In the genomic region with DNA sequence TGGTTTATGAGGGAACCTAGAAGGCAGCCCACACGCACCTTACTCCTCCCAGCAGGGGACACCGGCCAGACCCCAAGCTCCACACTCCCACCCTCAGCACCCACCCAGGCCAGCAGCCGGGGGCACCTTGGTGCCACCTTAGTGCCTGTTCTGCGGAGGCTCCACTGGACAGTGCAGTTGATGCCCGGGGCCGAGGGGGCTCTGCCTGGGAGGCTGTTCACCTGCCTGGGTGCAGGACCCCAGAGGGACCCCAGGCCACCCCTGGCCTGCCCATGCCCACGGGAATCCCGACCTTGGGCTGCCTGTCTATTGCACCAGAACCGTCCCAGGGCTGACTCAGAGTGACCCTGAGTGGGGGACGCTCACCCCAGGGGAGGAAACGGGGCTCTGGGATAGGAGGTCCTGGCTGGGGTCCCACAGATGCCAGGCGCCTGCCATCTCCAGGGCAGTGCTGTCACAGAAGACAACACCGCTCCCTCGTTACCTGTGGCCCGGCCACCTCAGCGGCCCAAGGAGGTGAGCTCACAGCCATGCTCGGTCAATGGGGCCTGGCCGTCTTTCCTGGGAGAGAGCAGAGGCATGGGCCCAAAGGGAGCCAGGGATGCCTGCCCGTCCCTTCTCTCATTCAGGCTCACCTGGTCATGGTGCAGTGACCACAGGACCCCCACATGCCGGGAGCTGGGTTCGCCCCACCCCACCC, we compare ENCODE assay signal across 1 cellular context.
TF ChIP-seq lines count a peak whose summit lies in the region.

No MANE protein-coding gene starts in this region.

TF ChIP-seq in HepG2, 621 proteins besides CTCF, POLR2A, EP300 and RAD21:
- TF ChIP-seq ZNF776 (CRISPR knock-in tag; IDR thresholded peaks at IDR 0.05) = peak; percentile 24; the same call in 1 of the 2 replicates
- 0 out of 2 replicates have a peak, but pooled peaks have one; percentile 26 for TF ChIP-seq CC2D1A (CRISPR knock-in tag; IDR thresholded peaks at IDR 0.05)
- peak; percentile 20; the same call in 1 of the 2 replicates for TF ChIP-seq NFKB2 (CRISPR knock-in tag; IDR thresholded peaks at IDR 0.05; ENCODE audit: borderline replicate concordance)
- 0 out of 2 replicates have a peak, but pooled peaks have one; percentile 47 for TF ChIP-seq ZNF253 (CRISPR knock-in tag; IDR thresholded peaks at IDR 0.05; ENCODE audit: borderline replicate concordance)
- no peak for TF ChIP-seq MBNL3 (CRISPR knock-in tag; conservative IDR thresholded peaks at IDR 0.05)
- peak; percentile 50 for TF ChIP-seq FOSL2 (CRISPR knock-in tag; IDR thresholded peaks at IDR 0.05)
- TF ChIP-seq MIXL1 (CRISPR knock-in tag; IDR thresholded peaks at IDR 0.05) = no peak
- TF ChIP-seq RBM39 (IDR thresholded peaks at IDR 0.05; ENCODE audit: low read depth, low read length, poor library complexity, severe bottlenecking) = no peak
- TF ChIP-seq AHR (CRISPR knock-in tag; IDR thresholded peaks at IDR 0.05) = no peak
- TF ChIP-seq CAMTA2 (CRISPR knock-in tag; IDR thresholded peaks at IDR 0.05; ENCODE audit: borderline replicate concordance) = 0 out of 2 replicates have a peak, but pooled peaks have one; percentile 54
- TF ChIP-seq, protein P1, sequence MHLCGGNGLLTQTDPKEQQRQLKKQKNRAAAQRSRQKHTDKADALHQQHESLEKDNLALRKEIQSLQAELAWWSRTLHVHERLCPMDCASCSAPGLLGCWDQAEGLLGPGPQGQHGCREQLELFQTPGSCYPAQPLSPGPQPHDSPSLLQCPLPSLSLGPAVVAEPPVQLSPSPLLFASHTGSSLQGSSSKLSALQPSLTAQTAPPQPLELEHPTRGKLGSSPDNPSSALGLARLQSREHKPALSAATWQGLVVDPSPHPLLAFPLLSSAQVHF (CRISPR knock-in tag; IDR thresholded peaks at IDR 0.05) = no peak
- TF ChIP-seq, protein P2, sequence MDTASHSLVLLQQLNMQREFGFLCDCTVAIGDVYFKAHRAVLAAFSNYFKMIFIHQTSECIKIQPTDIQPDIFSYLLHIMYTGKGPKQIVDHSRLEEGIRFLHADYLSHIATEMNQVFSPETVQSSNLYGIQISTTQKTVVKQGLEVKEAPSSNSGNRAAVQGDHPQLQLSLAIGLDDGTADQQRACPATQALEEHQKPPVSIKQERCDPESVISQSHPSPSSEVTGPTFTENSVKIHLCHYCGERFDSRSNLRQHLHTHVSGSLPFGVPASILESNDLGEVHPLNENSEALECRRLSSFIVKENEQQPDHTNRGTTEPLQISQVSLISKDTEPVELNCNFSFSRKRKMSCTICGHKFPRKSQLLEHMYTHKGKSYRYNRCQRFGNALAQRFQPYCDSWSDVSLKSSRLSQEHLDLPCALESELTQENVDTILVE (CRISPR knock-in tag; IDR thresholded peaks at IDR 0.05) = no peak
- no peak for TF ChIP-seq NPAS2 (CRISPR knock-in tag; IDR thresholded peaks at IDR 0.05; ENCODE audit: borderline replicate concordance)
- TF ChIP-seq REPIN1 (CRISPR knock-in tag; IDR thresholded peaks at IDR 0.05; ENCODE audit: borderline replicate concordance, low read depth) = no peak
- peak; percentile 26 for TF ChIP-seq AGO2 (optimal IDR thresholded peaks at IDR 0.05; ENCODE audit: low read depth, low read length)
- 0 out of 2 replicates have a peak, but pooled peaks have one; percentile 14 for TF ChIP-seq ZNF768 (CRISPR knock-in tag; IDR thresholded peaks at IDR 0.05)
- 0 out of 2 replicates have a peak, but pooled peaks have one; percentile 23 for TF ChIP-seq CHCHD3 (CRISPR knock-in tag; IDR thresholded peaks at IDR 0.05)
- peak; percentile 37; the same call in 1 of the 2 replicates for TF ChIP-seq HNRNPL (IDR thresholded peaks at IDR 0.05; ENCODE audit: low read depth, low read length)
- TF ChIP-seq BRD4 (CRISPR knock-in tag; IDR thresholded peaks at IDR 0.05) = 0 out of 2 replicates have a peak, but pooled peaks have one; percentile 35
- TF ChIP-seq, protein P3, sequence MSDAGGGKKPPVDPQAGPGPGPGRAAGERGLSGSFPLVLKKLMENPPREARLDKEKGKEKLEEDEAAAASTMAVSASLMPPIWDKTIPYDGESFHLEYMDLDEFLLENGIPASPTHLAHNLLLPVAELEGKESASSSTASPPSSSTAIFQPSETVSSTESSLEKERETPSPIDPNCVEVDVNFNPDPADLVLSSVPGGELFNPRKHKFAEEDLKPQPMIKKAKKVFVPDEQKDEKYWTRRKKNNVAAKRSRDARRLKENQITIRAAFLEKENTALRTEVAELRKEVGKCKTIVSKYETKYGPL (CRISPR knock-in tag; IDR thresholded peaks at IDR 0.05) = no peak
- TF ChIP-seq, protein P4, sequence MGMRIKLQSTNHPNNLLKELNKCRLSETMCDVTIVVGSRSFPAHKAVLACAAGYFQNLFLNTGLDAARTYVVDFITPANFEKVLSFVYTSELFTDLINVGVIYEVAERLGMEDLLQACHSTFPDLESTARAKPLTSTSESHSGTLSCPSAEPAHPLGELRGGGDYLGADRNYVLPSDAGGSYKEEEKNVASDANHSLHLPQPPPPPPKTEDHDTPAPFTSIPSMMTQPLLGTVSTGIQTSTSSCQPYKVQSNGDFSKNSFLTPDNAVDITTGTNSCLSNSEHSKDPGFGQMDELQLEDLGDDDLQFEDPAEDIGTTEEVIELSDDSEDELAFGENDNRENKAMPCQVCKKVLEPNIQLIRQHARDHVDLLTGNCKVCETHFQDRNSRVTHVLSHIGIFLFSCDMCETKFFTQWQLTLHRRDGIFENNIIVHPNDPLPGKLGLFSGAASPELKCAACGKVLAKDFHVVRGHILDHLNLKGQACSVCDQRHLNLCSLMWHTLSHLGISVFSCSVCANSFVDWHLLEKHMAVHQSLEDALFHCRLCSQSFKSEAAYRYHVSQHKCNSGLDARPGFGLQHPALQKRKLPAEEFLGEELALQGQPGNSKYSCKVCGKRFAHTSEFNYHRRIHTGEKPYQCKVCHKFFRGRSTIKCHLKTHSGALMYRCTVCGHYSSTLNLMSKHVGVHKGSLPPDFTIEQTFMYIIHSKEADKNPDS (CRISPR knock-in tag; IDR thresholded peaks at IDR 0.05) = 0 out of 2 replicates have a peak, but pooled peaks have one; percentile 5
- TF ChIP-seq SALL2 (CRISPR knock-in tag; IDR thresholded peaks at IDR 0.05) = 0 out of 2 replicates have a peak, but pooled peaks have one; percentile 3
